9 cellular contexts compared by ENCODE assay signal in genomic region chr1:230149751-230150584, GRCh38.
DNase-seq lines count a peak whose midpoint lies in the region; ATAC-seq and TF ChIP-seq lines count a peak whose summit lies in the region.
"Had no signal": no experiment of that assay in that cellular context is flagged by ENCODE, and none has a peak within 500 bp of the region (broad histone marks: within the 10 kb centered on the region; RNA-seq: fewer than 3 reads in every experiment).

No MANE protein-coding gene starts in this region.

- no peak overlapping the region for H3K9ac ChIP-seq in mammary epithelial cell (ENCODE audit: insufficient read depth, low read length)

- H3K4me1 ChIP-seq in mammary epithelial cell (ENCODE audit: insufficient read depth, low read length) = peaks cover 10% of the 10 kb centered on the region

- no peak for TF ChIP-seq CTCF in astrocyte of the spinal cord (IDR thresholded peaks at IDR 0.05; ENCODE audit: low read depth, low read length)
- no peak for TF ChIP-seq CTCF in mammary epithelial cell (conservative IDR thresholded peaks at IDR 0.05 in 1 of 2, IDR thresholded peaks at IDR 0.05 in 1 of 2; ENCODE audit: extremely low read depth in 1 of 2, insufficient read depth in 1 of 2, low read depth in 1 of 2, low read length in 2 of 2)

- H3K9me3 ChIP-seq in mammary epithelial cell (replicated peaks; ENCODE audit: insufficient read depth, low read length) = no peaks in the 10 kb centered on the region

- H4K20me1 ChIP-seq in mammary epithelial cell (ENCODE audit: insufficient read depth, low read length) = no peaks in the 10 kb centered on the region

- in situ Hi-C loops in astrocyte of the spinal cord (cut with HindIII; ENCODE audit: low sequenced_read_pairs) (no loop called here), mammary epithelial cell (cut with MboI; ENCODE audit: low sequenced_read_pairs in 2 of 2) (no loop called here)

- BruUV-seq in mammary epithelial cell (replicated peaks; lab: Mats Ljungman, UMichigan) = no TSS peak

- no peak overlapping the region for H3K27ac ChIP-seq in mammary epithelial cell (ENCODE audit: insufficient read depth, low read depth, low read length)

- H3K79me2 ChIP-seq in mammary epithelial cell (ENCODE audit: insufficient read depth, low read length) = peaks cover 99% of the 10 kb centered on the region

- H3K4me2 ChIP-seq in mammary epithelial cell (ENCODE audit: insufficient read depth, low read depth, low read length) = no peak overlapping the region

- CTCF ChIA-PET in mammary epithelial cell (lab: Charles Lee; ENCODE audit: low non-redundant PET) = no interaction called here

- intact Hi-C loops in mammary epithelial cell (cut with micrococcal nuclease) = no loop called here

- 97% methylated on average over 14 of the region's 15 CpGs for WGBS in mammary epithelial cell (ENCODE audit: low coverage, missing lambda C conversion rate)

- H3K27me3 ChIP-seq in mammary epithelial cell (ENCODE audit: insufficient read depth, low read length) = no peaks in the 10 kb centered on the region

- H3K4me3 ChIP-seq in astrocyte of the spinal cord (ENCODE audit: low read depth, low read length) (no peak overlapping the region), mammary epithelial cell (replicated peaks in 1 of 3; ENCODE audit: insufficient read depth in 1 of 3, low read depth in 2 of 3, low read length in 3 of 3) (no peak overlapping the region)

- no peak overlapping the region for H2AFZ ChIP-seq in mammary epithelial cell (ENCODE audit: low read depth, low read length)

- no peaks in the 10 kb centered on the region for H3K36me3 ChIP-seq in mammary epithelial cell (ENCODE audit: insufficient read depth, low read length)

- ATAC-seq in GM21360 (IDR thresholded peaks at IDR 0.05; ENCODE audit: unreplicated experiment) (peak; percentile 58), HG03521 (IDR thresholded peaks at IDR 0.05; ENCODE audit: unreplicated experiment) (peak; percentile 67)
- ATAC-seq: HCT116 had no signal

- DNase-seq in GDM1 (lab: John Stamatoyannopoulos, UW) = peak; percentile 70
- DNase-seq in astrocyte of the spinal cord (ENCODE audit: low read depth, low spot score) = peak; percentile 28
- DNase-seq in activated CD4-positive, CD25-positive, alpha-beta regulatory T cell treated with anti-CD3 and anti-CD28 coated beads, Interleukin-2, amount 50 U/mL, for 72 hours = no peak
- no peak for DNase-seq in mammary epithelial cell
- no peak for DNase-seq in AG20443 (ENCODE audit: low spot score)
- DNase-seq in amniotic stem cell (lab: John Stamatoyannopoulos, UW) = no peak

- dilution Hi-C loops in mammary epithelial cell (cut with HindIII; ENCODE audit: low sequenced_read_pairs) = no loop called here

Comparison
In these comparisons a context has a peak if more than half of its experiments do, and no peak if none do; other contexts are left out.
1. DNase-seq: peak in GDM1 (single experiment) and astrocyte of the spinal cord (single experiment); none in activated CD4-positive, CD25-positive, alpha-beta regulatory T cell treated with anti-CD3 and anti-CD28 coated beads, Interleukin-2, amount 50 U/mL, for 72 hours (single experiment), mammary epithelial cell (single experiment), AG20443 (single experiment) and amniotic stem cell (single experiment).